Comparison of ENCODE assay signal across 8 cellular contexts in the genomic region with DNA sequence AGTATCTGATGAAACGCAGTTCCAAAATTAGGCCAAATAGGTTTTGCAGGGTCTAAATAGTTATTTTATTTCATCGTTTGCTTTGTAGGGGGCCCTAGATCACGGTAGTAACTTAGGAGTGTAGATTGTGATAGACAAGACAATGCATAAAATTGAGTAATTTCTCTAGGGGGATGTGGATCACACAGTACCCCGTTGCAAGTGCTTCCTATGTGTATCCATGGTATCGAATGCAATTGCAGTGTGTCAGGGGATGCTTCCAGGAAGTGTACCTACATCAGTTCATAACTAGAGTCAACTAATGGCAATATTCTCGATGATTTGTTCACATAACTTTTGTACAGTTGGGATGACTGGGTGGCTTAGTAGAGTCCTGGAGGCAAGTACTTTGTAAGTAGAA. TPM values are rescaled to one million over a fixed set of nuclear protein-coding genes. Genes with fewer than 3 reads are reported as not detected.
DNase-seq lines count a peak whose midpoint lies in the region; ATAC-seq and TF ChIP-seq lines count a peak whose summit lies in the region.

No MANE protein-coding gene starts in this region.

- no peaks in the 10 kb centered on the region for H3K9me3 Mint-ChIP-seq in activated T-helper 1 cell treated with anti-CD3 and anti-CD28 coated beads, Interleukin-12 subunit alpha, Interleukin-12 subunit beta, Interleukin-2, Interleukin-4 antibody, amounts not matched to agents 30 ng/mL and 10 ng/mL and 1 ng/mL, durations not matched to agents 14 hours and 24 hours and 36 hours
- peaks cover 2% of the 10 kb centered on the region for H3K9me3 Mint-ChIP-seq in stimulated activated memory B cell treated with anti-CD40 and anti-IgM and Interleukin-4, amounts not matched to agents 10 μg/mL and 1 μg/mL and 100 μg/mL, for 72 hours

- H3K27ac ChIP-seq in C4-2B, result peak overlapping the region; percentile 85
- H3K27ac ChIP-seq in HL-60 (replicated peaks), result peak overlapping the region; percentile 59

- intact Hi-C loops in activated T-helper 1 cell treated with anti-CD3 and anti-CD28 coated beads, Interleukin-12 subunit alpha, Interleukin-12 subunit beta, Interleukin-2, Interleukin-4 antibody, amounts not matched to agents 30 ng/mL and 10 ng/mL and 1 ng/mL, durations not matched to agents 14 hours and 24 hours and 36 hours (cut with micrococcal nuclease), result loop anchor here (1.0 to 10.0 kb wide), 6 partner anchors 25 to 1888 kb away; a partner anchor contains a TSS

- H3K27ac Mint-ChIP-seq in activated T-helper 1 cell treated with anti-CD3 and anti-CD28 coated beads, Interleukin-12 subunit alpha, Interleukin-12 subunit beta, Interleukin-2, Interleukin-4 antibody, amounts not matched to agents 30 ng/mL and 10 ng/mL and 1 ng/mL, durations not matched to agents 14 hours and 24 hours and 36 hours, result peak overlapping the region; percentile 89
- peak overlapping the region; percentile 92 for H3K27ac Mint-ChIP-seq in stimulated activated memory B cell treated with anti-CD40 and anti-IgM and Interleukin-4, amounts not matched to agents 10 μg/mL and 1 μg/mL and 100 μg/mL, for 72 hours

- H3K36me3 Mint-ChIP-seq in activated T-helper 1 cell treated with anti-CD3 and anti-CD28 coated beads, Interleukin-12 subunit alpha, Interleukin-12 subunit beta, Interleukin-2, Interleukin-4 antibody, amounts not matched to agents 30 ng/mL and 10 ng/mL and 1 ng/mL, durations not matched to agents 14 hours and 24 hours and 36 hours (ENCODE audit: low read depth), result peaks cover 11% of the 10 kb centered on the region
- H3K36me3 Mint-ChIP-seq in stimulated activated memory B cell treated with anti-CD40 and anti-IgM and Interleukin-4, amounts not matched to agents 10 μg/mL and 1 μg/mL and 100 μg/mL, for 72 hours, result peaks cover 5% of the 10 kb centered on the region

- H3K4me1 Mint-ChIP-seq in activated T-helper 1 cell treated with anti-CD3 and anti-CD28 coated beads, Interleukin-12 subunit alpha, Interleukin-12 subunit beta, Interleukin-2, Interleukin-4 antibody, amounts not matched to agents 30 ng/mL and 10 ng/mL and 1 ng/mL, durations not matched to agents 14 hours and 24 hours and 36 hours (ENCODE audit: low read depth), result peaks cover 32% of the 10 kb centered on the region
- peaks cover 29% of the 10 kb centered on the region for H3K4me1 Mint-ChIP-seq in stimulated activated memory B cell treated with anti-CD40 and anti-IgM and Interleukin-4, amounts not matched to agents 10 μg/mL and 1 μg/mL and 100 μg/mL, for 72 hours

- H3K27me3 Mint-ChIP-seq in activated T-helper 1 cell treated with anti-CD3 and anti-CD28 coated beads, Interleukin-12 subunit alpha, Interleukin-12 subunit beta, Interleukin-2, Interleukin-4 antibody, amounts not matched to agents 30 ng/mL and 10 ng/mL and 1 ng/mL, durations not matched to agents 14 hours and 24 hours and 36 hours (ENCODE audit: insufficient read depth), result peaks cover 8% of the 10 kb centered on the region
- no peaks in the 10 kb centered on the region for H3K27me3 Mint-ChIP-seq in stimulated activated memory B cell treated with anti-CD40 and anti-IgM and Interleukin-4, amounts not matched to agents 10 μg/mL and 1 μg/mL and 100 μg/mL, for 72 hours

- no peak for ATAC-seq in stimulated activated memory B cell treated with anti-CD40 and anti-IgM and Interleukin-4, amounts not matched to agents 10 μg/mL and 1 μg/mL and 100 μg/mL, for 72 hours
- ATAC-seq in GM19455 (IDR thresholded peaks at IDR 0.05; ENCODE audit: unreplicated experiment), result no peak

- H3K4me3 Mint-ChIP-seq in activated T-helper 1 cell treated with anti-CD3 and anti-CD28 coated beads, Interleukin-12 subunit alpha, Interleukin-12 subunit beta, Interleukin-2, Interleukin-4 antibody, amounts not matched to agents 30 ng/mL and 10 ng/mL and 1 ng/mL, durations not matched to agents 14 hours and 24 hours and 36 hours, result peak overlapping the region; percentile 93
- H3K4me3 Mint-ChIP-seq in stimulated activated memory B cell treated with anti-CD40 and anti-IgM and Interleukin-4, amounts not matched to agents 10 μg/mL and 1 μg/mL and 100 μg/mL, for 72 hours, result peak overlapping the region; percentile 91

- POLR2A ChIA-PET in HEK293T (lab: Yijun Ruan, JAX), result no interaction called here

- H3K27me3 ChIP-seq in HL-60 (ENCODE audit: insufficient read depth, poor library complexity, severe bottlenecking), result no peaks in the 10 kb centered on the region

- H3K4me3 ChIP-seq in HL-60 (replicated peaks; ENCODE audit: insufficient read depth, low read length) (peak overlapping the region; percentile 74), iPS-11a (ENCODE audit: low read depth, low read length) (peak overlapping the region; percentile 95)

- DNase-seq in HL-60 (ENCODE audit: low read depth in 1 of 2, low spot score in 1 of 2) (peak; percentile 24 to 57), COLO829 (ENCODE audit: low spot score) (no peak), HEK293T (ENCODE audit: extremely low spot score) (no peak)
- DNase-seq in activated T-helper 1 cell treated with anti-CD3 and anti-CD28 coated beads, Interleukin-12 subunit alpha, Interleukin-12 subunit beta, Interleukin-2, Interleukin-4 antibody, amounts not matched to agents 30 ng/mL and 10 ng/mL and 1 ng/mL, durations not matched to agents 14 hours and 24 hours and 36 hours (ENCODE audit: low spot score), result no peak

- TF ChIP-seq CTCF in C4-2B (conservative IDR thresholded peaks at IDR 0.05), result no peak
- TF ChIP-seq CTCF in HL-60 (IDR thresholded peaks at IDR 0.05; ENCODE audit: insufficient read depth, low read length), result no peak

- CTCF ChIA-PET in HEK293T (lab: Yijun Ruan, JAX), result no interaction called here

TF ChIP-seq in HEK293T, 16 proteins besides CTCF, POLR2A, EP300 and RAD21:
- no peak for TF ChIP-seq FOXK2 (IDR thresholded peaks at IDR 0.05)
- TF ChIP-seq NFRKB (IDR thresholded peaks at IDR 0.05), result no peak
- TF ChIP-seq ELF4 (IDR thresholded peaks at IDR 0.05), result no peak
- TF ChIP-seq CTBP1 (IDR thresholded peaks at IDR 0.05; ENCODE audit: borderline replicate concordance), result no peak
- TF ChIP-seq BHLHE40 (IDR thresholded peaks at IDR 0.05; ENCODE audit: borderline replicate concordance), result no peak
- no peak for TF ChIP-seq SP1 (IDR thresholded peaks at IDR 0.05)
- no peak for TF ChIP-seq L3MBTL2 (conservative IDR thresholded peaks at IDR 0.05)
- TF ChIP-seq ARNT (IDR thresholded peaks at IDR 0.05), result no peak
- no peak for TF ChIP-seq TARDBP (IDR thresholded peaks at IDR 0.05)
- TF ChIP-seq FOXA1 (IDR thresholded peaks at IDR 0.05), result no peak
- TF ChIP-seq ZNF384 (IDR thresholded peaks at IDR 0.05), result no peak
- TF ChIP-seq SUZ12 (IDR thresholded peaks at IDR 0.05), result no peak
- TF ChIP-seq FOXM1 (IDR thresholded peaks at IDR 0.05; ENCODE audit: borderline replicate concordance), result no peak
- TF ChIP-seq, protein P1, sequence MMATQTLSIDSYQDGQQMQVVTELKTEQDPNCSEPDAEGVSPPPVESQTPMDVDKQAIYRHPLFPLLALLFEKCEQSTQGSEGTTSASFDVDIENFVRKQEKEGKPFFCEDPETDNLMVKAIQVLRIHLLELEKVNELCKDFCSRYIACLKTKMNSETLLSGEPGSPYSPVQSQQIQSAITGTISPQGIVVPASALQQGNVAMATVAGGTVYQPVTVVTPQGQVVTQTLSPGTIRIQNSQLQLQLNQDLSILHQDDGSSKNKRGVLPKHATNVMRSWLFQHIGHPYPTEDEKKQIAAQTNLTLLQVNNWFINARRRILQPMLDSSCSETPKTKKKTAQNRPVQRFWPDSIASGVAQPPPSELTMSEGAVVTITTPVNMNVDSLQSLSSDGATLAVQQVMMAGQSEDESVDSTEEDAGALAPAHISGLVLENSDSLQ (IDR thresholded peaks at IDR 0.05), result no peak
- TF ChIP-seq HDGF (IDR thresholded peaks at IDR 0.05; ENCODE audit: borderline replicate concordance), result no peak

RNA-seq across cellular contexts. Expression of a gene that starts 0.9 kb away (rescaled TPM):
- total RNA-seq in activated T-helper 1 cell treated with anti-CD3 and anti-CD28 coated beads, Interleukin-12 subunit alpha, Interleukin-12 subunit beta, Interleukin-2, Interleukin-4 antibody, amounts not matched to agents 30 ng/mL and 10 ng/mL and 1 ng/mL, durations not matched to agents 14 hours and 24 hours and 36 hours, result 101 and 107 TPM in 2 replicates

RNA-seq across cellular contexts. Expression of a gene that starts 25.1 kb away (rescaled TPM):
- 92.0 and 92.1 TPM in 2 replicates for total RNA-seq in activated T-helper 1 cell treated with anti-CD3 and anti-CD28 coated beads, Interleukin-12 subunit alpha, Interleukin-12 subunit beta, Interleukin-2, Interleukin-4 antibody, amounts not matched to agents 30 ng/mL and 10 ng/mL and 1 ng/mL, durations not matched to agents 14 hours and 24 hours and 36 hours

RNA-seq across cellular contexts. Expression of a gene that starts 27.7 kb away (rescaled TPM):
- total RNA-seq in activated T-helper 1 cell treated with anti-CD3 and anti-CD28 coated beads, Interleukin-12 subunit alpha, Interleukin-12 subunit beta, Interleukin-2, Interleukin-4 antibody, amounts not matched to agents 30 ng/mL and 10 ng/mL and 1 ng/mL, durations not matched to agents 14 hours and 24 hours and 36 hours, result 29.6 and 31.4 TPM in 2 replicates

Comparison
In these comparisons a context has a peak if more than half of its experiments do, and no peak if none do; other contexts are left out.
1. DNase-seq: peak in HL-60 (2 of 2); none in activated T-helper 1 cell treated with anti-CD3 and anti-CD28 coated beads, Interleukin-12 subunit alpha, Interleukin-12 subunit beta, Interleukin-2, Interleukin-4 antibody, amounts not matched to agents 30 ng/mL and 10 ng/mL and 1 ng/mL, durations not matched to agents 14 hours and 24 hours and 36 hours (single experiment), COLO829 (single experiment) and HEK293T (single experiment).